ENCODE assay signal across 8 cellular contexts in genomic region chr16:84144301-84144858, GRCh38. TPM values are rescaled to one million over a fixed set of nuclear protein-coding genes. Genes with fewer than 3 reads are reported as not detected.
A peak's percentile ranks its signal among the peaks of the same experiment; 100 is the strongest.
DNase-seq lines count a peak whose midpoint lies in the region; ATAC-seq and TF ChIP-seq lines count a peak whose summit lies in the region.

No MANE protein-coding gene starts in this region.

- ATAC-seq in GM21515 (IDR thresholded peaks at IDR 0.05; ENCODE audit: unreplicated experiment) (peak; percentile 27), PC-3 (peak; percentile 48), HG02973 (IDR thresholded peaks at IDR 0.05; ENCODE audit: unreplicated experiment) (no peak)

- POLR2A ChIA-PET in PC-3 (lab: Charles Lee; ENCODE audit: unreplicated experiment) = no interaction called here

- no peaks in the 10 kb centered on the region for H3K36me3 ChIP-seq in BLaER1 treated with 17β-estradiol and CSF1 and Interleukin-3, amounts not matched to agents 10 nM and 100 nM
- H3K36me3 ChIP-seq in PC-3 (ENCODE audit: low read depth, low read length) = no peaks in the 10 kb centered on the region

- H3K9me3 ChIP-seq in BLaER1 treated with 17β-estradiol and CSF1 and Interleukin-3, amounts not matched to agents 10 nM and 100 nM (replicated peaks in 1 of 11) = no peaks in the 10 kb centered on the region
- no peaks in the 10 kb centered on the region for H3K9me3 ChIP-seq in PC-3 (ENCODE audit: low read length)

- no peaks in the 10 kb centered on the region for H3F3A ChIP-seq in PC-3 (ENCODE audit: low read length, unreplicated experiment)

- intact Hi-C loops in PC-3 (cut with micrococcal nuclease) = no loop called here
- intact Hi-C loops in posterior vena cava (cut with DNase I) = no loop called here

- H3K27ac Mint-ChIP-seq in glutamatergic neuron (ENCODE audit: unreplicated experiment) = peak overlapping the region; percentile 89

- H4K20me1 ChIP-seq in BLaER1 treated with 17β-estradiol and CSF1 and Interleukin-3, amounts not matched to agents 10 nM and 100 nM = peaks cover 6 to 38% (median 23%) of the 10 kb centered on the region in 11 experiments; a peak in 17 of 22 replicates
- H4K20me1 ChIP-seq in PC-3 (ENCODE audit: low read length) = no peaks in the 10 kb centered on the region

- H3K4me1 ChIP-seq in BLaER1 treated with 17β-estradiol and CSF1 and Interleukin-3, amounts not matched to agents 10 nM and 100 nM = peaks cover 5 to 30% (median 16%) of the 10 kb centered on the region in 10 experiments; a peak in 19 of 20 replicates
- no peaks in the 10 kb centered on the region for H3K4me1 ChIP-seq in PC-3 (ENCODE audit: insufficient read depth, low read length)

- H3K79me2 ChIP-seq in PC-3 (ENCODE audit: low read length) = peaks cover 19% of the 10 kb centered on the region

- H3K9me2 ChIP-seq in PC-3 (replicated peaks; ENCODE audit: low read length) = no peaks in the 10 kb centered on the region

- H3K9me3 Mint-ChIP-seq in glutamatergic neuron (ENCODE audit: unreplicated experiment) = peaks cover 4% of the 10 kb centered on the region

- H3K27me3 ChIP-seq in BLaER1 treated with 17β-estradiol and CSF1 and Interleukin-3, amounts not matched to agents 10 nM and 100 nM = no peaks in the 10 kb centered on the region
- no peaks in the 10 kb centered on the region for H3K27me3 ChIP-seq in PC-3 (ENCODE audit: low read length)

- peak overlapping the region; percentile 77 to 86 (median 84) for H3K9ac ChIP-seq in BLaER1 treated with 17β-estradiol and CSF1 and Interleukin-3, amounts not matched to agents 10 nM and 100 nM
- peak overlapping the region; percentile 77 for H3K9ac ChIP-seq in PC-3 (ENCODE audit: low read length)

- TF ChIP-seq CTCF in PC-3 (conservative IDR thresholded peaks at IDR 0.05; ENCODE audit: low read depth, low read length) (peak; percentile 36), glutamatergic neuron (IDR thresholded peaks at IDR 0.05; ENCODE audit: partially characterized antibody, unreplicated experiment) (no peak)

- BruUV-seq in PC-3 (replicated peaks; lab: Mats Ljungman, UMichigan) = TSS peak; percentile 46

- H3K27me3 Mint-ChIP-seq in glutamatergic neuron (ENCODE audit: unreplicated experiment) = peaks cover 5% of the 10 kb centered on the region

- H3K4me3 Mint-ChIP-seq in glutamatergic neuron (ENCODE audit: unreplicated experiment) = peak overlapping the region; percentile 96

- DNase-seq in PC-3 = peak; percentile 6
- peak; percentile 44 for DNase-seq in activated naive CD4-positive, alpha-beta T cell treated with Interleukin-2 at 50 U/mL for 16 hours
- peak; percentile 58 for DNase-seq in glutamatergic neuron
- peak; percentile 82 for DNase-seq in posterior vena cava (ENCODE audit: low spot score)
- no peak for DNase-seq in SHP77 (lab: John Stamatoyannopoulos, UW)

- peak overlapping the region; percentile 53 to 86 (median 71); a peak in 20 of 22 replicates for H3K27ac ChIP-seq in BLaER1 treated with 17β-estradiol and CSF1 and Interleukin-3, amounts not matched to agents 10 nM and 100 nM
- no peak overlapping the region for H3K27ac ChIP-seq in PC-3 (ENCODE audit: low read length)

- peak overlapping the region; percentile 93 to 100 (median 97) for H3K4me2 ChIP-seq in BLaER1 treated with 17β-estradiol and CSF1 and Interleukin-3, amounts not matched to agents 10 nM and 100 nM
- peak overlapping the region; percentile 86 for H3K4me2 ChIP-seq in PC-3 (ENCODE audit: low read length)

- H2AFZ ChIP-seq in PC-3 (ENCODE audit: low read length) = peak overlapping the region; percentile 91

- H3K4me3 ChIP-seq in BLaER1 treated with 17β-estradiol and CSF1 and Interleukin-3, amounts not matched to agents 10 nM and 100 nM = peak overlapping the region; percentile 70 to 92 (median 81)
- H3K4me3 ChIP-seq in PC-3 (ENCODE audit: low read length) = peak overlapping the region; percentile 97

- CTCF ChIA-PET in PC-3 (lab: Charles Lee) = no interaction called here

- H3K4me1 Mint-ChIP-seq in glutamatergic neuron (ENCODE audit: low read depth, unreplicated experiment) = peaks cover 10% of the 10 kb centered on the region

- H3K36me3 Mint-ChIP-seq in glutamatergic neuron (ENCODE audit: unreplicated experiment) = no peaks in the 10 kb centered on the region

RNA-seq across cellular contexts. Expression of gene HSDL1, which starts 0.6 kb away (rescaled TPM):
- total RNA-seq in PC-3 (2014; rRNA removed) (9.7 and 13.3 TPM in 2 replicates), glutamatergic neuron (ENCODE audit: unreplicated experiment) (81.7 TPM), posterior vena cava (10 to 100 TPM; 10.1 to 21.2 TPM)

RNA-seq across cellular contexts. Expression of gene DNAAF1, which starts 0.7 kb away (rescaled TPM):
- total RNA-seq in PC-3 (2014; rRNA removed) (not detected in 2 replicates), glutamatergic neuron (ENCODE audit: unreplicated experiment) (0.56 TPM), posterior vena cava (not detected)

RNA-seq across cellular contexts. Expression of gene MBTPS1, which starts 27.6 kb away (rescaled TPM):
- total RNA-seq in PC-3 (2014; rRNA removed) = 56.1 and 56.6 TPM in 2 replicates
- total RNA-seq in glutamatergic neuron (ENCODE audit: unreplicated experiment) = 105 TPM
- 10 to 100 TPM; 61.9 to 71.3 TPM for total RNA-seq in posterior vena cava

RNA-seq across cellular contexts. Expression of gene TAF1C, which starts 42.5 kb away (rescaled TPM):
- total RNA-seq in PC-3 (2014; rRNA removed) (21.8 and 28.0 TPM in 2 replicates), glutamatergic neuron (ENCODE audit: unreplicated experiment) (74.7 TPM), posterior vena cava (10 to 100 TPM; 32.3 to 35.9 TPM)

RNA-seq across cellular contexts. Expression of gene ADAD2, which starts 46.6 kb away (rescaled TPM):
- not detected in 2 replicates for total RNA-seq in PC-3 (2014; rRNA removed)
- not detected for total RNA-seq in glutamatergic neuron (ENCODE audit: unreplicated experiment)
- total RNA-seq in posterior vena cava = not detected

Comparison
In these comparisons a context has a peak if more than half of its experiments do, and no peak if none do; other contexts are left out.
1. DNase-seq: peak in PC-3 (single experiment), activated naive CD4-positive, alpha-beta T cell treated with Interleukin-2 at 50 U/mL for 16 hours (single experiment), glutamatergic neuron (single experiment) and posterior vena cava (single experiment); none in SHP77 (0 of 2).